In genomic region chr5:113935453-113935852, GRCh38 we compare ENCODE assay signal across 27 cellular contexts.
"Had no signal": no experiment of that assay in that cellular context is flagged by ENCODE, and none has a peak within 500 bp of the region (broad histone marks: within the 10 kb centered on the region; RNA-seq: fewer than 3 reads in every experiment).

No MANE protein-coding gene starts in this region.

- FAIRE-seq: urothelium cell line had no signal

- H3K9me3 ChIP-seq: suprapubic skin, testis, thoracic aorta, thyroid gland, tibial artery, tibial nerve, transverse colon, upper lobe of left lung, upper lobe of right lung, uterus, vagina had no signal

- H3K4me1 ChIP-seq: stomach, suprapubic skin, testis, thyroid gland, tibial artery, tibial nerve, transverse colon, upper lobe of left lung, upper lobe of right lung, uterus, vagina had no signal

- H3K27me3 ChIP-seq: stomach, suprapubic skin, testis, thyroid gland, tibial artery, tibial nerve, transverse colon, upper lobe of left lung, upper lobe of right lung, uterus, vagina had no signal

- H3K36me3 ChIP-seq: stomach, suprapubic skin, thoracic aorta, thyroid gland, tibial artery, tibial nerve, transverse colon, upper lobe of left lung, upper lobe of right lung, uterus, vagina had no signal

- DNase-seq: stimulated activated CD4-positive, alpha-beta T cell treated with anti-CD3 and anti-CD28 coated beads, Interleukin-2, amount 100 ng/mL, for 48 hours; stimulated activated CD4-positive, alpha-beta T cell treated with anti-CD3 and anti-CD28 coated beads, Interleukin-4, amount 100 ng/mL, for 1 hour; stimulated activated CD4-positive, alpha-beta T cell treated with anti-CD3 and anti-CD28 coated beads, Interleukin-4, amount 100 ng/mL, for 24 hours; stimulated activated CD4-positive, alpha-beta T cell treated with anti-CD3 and anti-CD28 coated beads, Interleukin-4, amount 100 ng/mL, for 4 hours; stimulated activated CD8-positive, alpha-beta memory T cell treated with anti-CD3 and anti-CD28 coated beads, Interleukin-4, amount 100 ng/mL, for 48 hours; stimulated activated naive B cell treated with anti-CD40 and anti-IgM and Interleukin-4, amounts not matched to agents 10 μg/mL and 1 μg/mL and 100 μg/mL, for 72 hours; stimulated activated naive CD4-positive, alpha-beta T cell; stimulated activated naive CD4-positive, alpha-beta T cell treated with Interleukin-2 at 50 U/mL for 16 hours; stimulated activated naive CD8-positive, alpha-beta T cell treated with anti-CD3 and anti-CD28 coated beads, Interleukin-15, amount 100 ng/mL, for 72 hours; stimulated activated naive CD8-positive, alpha-beta T cell treated with anti-CD3 and anti-CD28 coated beads, Interleukin-15, Interleukin-2, amounts not matched to agents 100 U/mL and 50 U/mL, for 24 hours; stomach; substantia nigra; testis; thyroid gland; tibial artery; transverse colon; trophoblast cell; upper lobe of left lung; upper lobe of right lung; uterus had no signal

- H3K27ac ChIP-seq: stomach, suprapubic skin, testis, thoracic aorta, thyroid gland, tibial artery, tibial nerve, transverse colon, upper lobe of left lung, upper lobe of right lung, uterus, vagina had no signal

- H3K4me3 ChIP-seq: stomach, suprapubic skin, testis, thoracic aorta, thyroid gland, tibial artery, tibial nerve, transverse colon, upper lobe of left lung, upper lobe of right lung, uterus, vagina had no signal

- ATAC-seq: stimulated activated effector memory CD8-positive, alpha-beta T cell treated with anti-CD3 and anti-CD28 coated beads, Interleukin-12 subunit alpha, Interleukin-12 subunit beta, amount 100 ng/mL, for 72 hours; stimulated activated memory B cell treated with anti-CD40 and anti-IgM and Interleukin-4, amounts not matched to agents 10 μg/mL and 1 μg/mL and 100 μg/mL, for 72 hours; stimulated activated naive B cell treated with anti-CD40 and anti-IgM and Interleukin-4, amounts not matched to agents 10 μg/mL and 1 μg/mL and 100 μg/mL, for 72 hours; stimulated activated naive CD8-positive, alpha-beta T cell treated with anti-CD3 and anti-CD28 coated beads, Interleukin-15, amount 100 ng/mL, for 72 hours; stimulated activated naive CD8-positive, alpha-beta T cell treated with anti-CD3 and anti-CD28 coated beads, Interleukin-15, Interleukin-2, amounts not matched to agents 100 U/mL and 50 U/mL, for 24 hours; upper lobe of right lung had no signal
